8 cellular contexts compared by ENCODE assay signal in the genomic region with DNA sequence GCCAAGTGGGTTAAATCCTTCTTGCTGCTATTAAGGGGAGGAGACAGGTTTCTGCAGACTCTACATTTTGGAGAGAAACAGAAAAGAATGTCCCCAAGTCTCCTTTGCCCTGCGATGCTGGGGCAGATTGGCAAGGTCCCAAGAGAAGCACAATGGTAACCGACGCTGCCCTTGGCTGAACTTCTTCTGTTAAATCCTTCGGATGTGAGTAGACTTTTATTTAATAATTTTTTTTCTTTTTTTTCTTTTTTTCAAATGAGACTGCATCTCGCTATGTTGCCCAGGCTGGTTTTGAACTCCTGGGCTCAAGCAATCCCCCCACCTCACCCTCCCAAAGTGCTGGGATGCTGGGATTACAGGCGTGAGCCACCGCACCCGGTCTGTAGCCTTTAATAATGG. TPM values are rescaled to one million over a fixed set of nuclear protein-coding genes. Genes with fewer than 3 reads are reported as not detected.
DNase-seq lines count a peak whose midpoint lies in the region; ATAC-seq and TF ChIP-seq lines count a peak whose summit lies in the region.

No MANE protein-coding gene starts in this region.

- CTCF ChIA-PET in CD4-positive, alpha-beta T cell (lab: Charles Lee): interaction anchor here (1.5 to 1.9 kb wide), 2 partner anchors 10 to 21 kb away, joined by 6 to 9 read pairs; a partner anchor contains a TSS
- CTCF ChIA-PET in naive thymus-derived CD4-positive, alpha-beta T cell (lab: Charles Lee): interaction anchor here (0.6 to 1.1 kb wide), 2 partner anchors 20 to 169 kb away, joined by 3 to 6 read pairs; a partner anchor contains a TSS

- no peaks in the 10 kb centered on the region for H3K9me3 ChIP-seq in CD4-positive, alpha-beta T cell (ENCODE audit: control insufficient read depth, low read length)
- no peaks in the 10 kb centered on the region; the same call in 1 of the 2 replicates for H3K9me3 ChIP-seq in Loucy (ENCODE audit: insufficient read depth, low read depth, low read length)
- H3K9me3 ChIP-seq in naive thymus-derived CD4-positive, alpha-beta T cell (ENCODE audit: control insufficient read depth in 2 of 3, low read length in 3 of 3): no peaks in the 10 kb centered on the region

- H3K9me2 ChIP-seq in Loucy (replicated peaks; ENCODE audit: low read depth, low read length): no peaks in the 10 kb centered on the region

- no peaks in the 10 kb centered on the region for H3K36me3 ChIP-seq in Loucy (ENCODE audit: insufficient read depth, low read length)
- H3K36me3 ChIP-seq in naive thymus-derived CD4-positive, alpha-beta T cell (ENCODE audit: control insufficient read depth in 2 of 3, insufficient read depth in 3 of 3, low read length in 3 of 3): no peaks in the 10 kb centered on the region

- ATAC-seq in CD4-positive, alpha-beta T cell (ENCODE audit: poor library complexity): no peak
- ATAC-seq in naive thymus-derived CD4-positive, alpha-beta T cell: no peak
- ATAC-seq in GM18873 (IDR thresholded peaks at IDR 0.05; ENCODE audit: low FRiP score, unreplicated experiment): no peak

- H3K4me3 Mint-ChIP-seq in CD4-positive, alpha-beta T cell: peak overlapping the region; percentile 92
- peak overlapping the region; percentile 85 to 97 (median 94) for H3K4me3 Mint-ChIP-seq in naive thymus-derived CD4-positive, alpha-beta T cell

- peaks cover 4% of the 10 kb centered on the region; the same call in 1 of the 2 replicates for H3F3A ChIP-seq in Loucy (ENCODE audit: low read depth)

- peaks cover 27% of the 10 kb centered on the region for H3K27me3 Mint-ChIP-seq in CD4-positive, alpha-beta T cell
- peaks cover 0 to 10% (median 0%) of the 10 kb centered on the region in 5 donors for H3K27me3 Mint-ChIP-seq in naive thymus-derived CD4-positive, alpha-beta T cell

- no peaks in the 10 kb centered on the region for H3K27me3 ChIP-seq in CD4-positive, alpha-beta T cell (ENCODE audit: control insufficient read depth, insufficient read depth, low read length)
- H3K27me3 ChIP-seq in Loucy (ENCODE audit: insufficient read depth, low read length, poor library complexity, severe bottlenecking): no peaks in the 10 kb centered on the region
- no peaks in the 10 kb centered on the region for H3K27me3 ChIP-seq in naive thymus-derived CD4-positive, alpha-beta T cell (ENCODE audit: control insufficient read depth in 2 of 2, insufficient read depth in 2 of 2, low read length in 2 of 2)

- H3K4me2 ChIP-seq in Loucy (ENCODE audit: low read depth, low read length, poor library complexity, severe bottlenecking): peak overlapping the region; percentile 92

- peak overlapping the region; percentile 98 for H3K27ac Mint-ChIP-seq in CD4-positive, alpha-beta T cell
- H3K27ac Mint-ChIP-seq in naive thymus-derived CD4-positive, alpha-beta T cell: peak overlapping the region in 8 of 9 donors; percentile 95 to 100 (median 100)

- peak overlapping the region; percentile 92; the same call in 1 of the 2 replicates for H2AFZ ChIP-seq in Loucy (ENCODE audit: low read length)

- H3K27ac ChIP-seq in CD4-positive, alpha-beta T cell (ENCODE audit: low read depth, low read length): no peak overlapping the region
- peak overlapping the region; percentile 77 for H3K27ac ChIP-seq in naive thymus-derived CD4-positive, alpha-beta T cell (ENCODE audit: low read depth, low read length)

- intact Hi-C loops in CD4-positive, alpha-beta T cell (cut with DNase I, micrococcal nuclease): loop anchor here in 1 of 2 experiments (2.0 kb wide), 1 partner anchor 50 kb away; no protein-coding TSS in a partner anchor
- intact Hi-C loops in naive thymus-derived CD4-positive, alpha-beta T cell (cut with micrococcal nuclease): loop anchor here (1.0 to 10.0 kb wide), 4 partner anchors 14 to 372 kb away; a partner anchor contains a TSS

- peaks cover 3% of the 10 kb centered on the region for H3K9me3 Mint-ChIP-seq in CD4-positive, alpha-beta T cell
- H3K9me3 Mint-ChIP-seq in naive thymus-derived CD4-positive, alpha-beta T cell: peaks cover 0 to 28% (median 0%) of the 10 kb centered on the region in 11 donors

- POLR2A ChIA-PET in CD4-positive, alpha-beta T cell (lab: Charles Lee): interaction anchor here (0.9 to 1.9 kb wide), 4 partner anchors 14 to 256 kb away, joined by 3 to 24 read pairs (median 11); a partner anchor contains a TSS
- POLR2A ChIA-PET in naive thymus-derived CD4-positive, alpha-beta T cell (lab: Charles Lee): interaction anchor here (0.8 to 2.3 kb wide), 7 partner anchors 13 to 230 kb away, joined by 3 to 17 read pairs (median 4); a partner anchor contains a TSS

- H3K79me2 ChIP-seq in Loucy (ENCODE audit: insufficient read depth, low read length): no peaks in the 10 kb centered on the region

- H3K4me3 ChIP-seq in Loucy (ENCODE audit: low read length, poor library complexity, severe bottlenecking): peak overlapping the region; percentile 88
- H3K4me3 ChIP-seq in cardiac fibroblast (replicated peaks in 1 of 2; ENCODE audit: low read depth in 2 of 2, low read length in 2 of 2): peak overlapping the region in 1 of 2 donors; percentile 33
- peak overlapping the region; percentile 72 for H3K4me3 ChIP-seq in naive thymus-derived CD4-positive, alpha-beta T cell (ENCODE audit: low read length)

- peaks cover 16% of the 10 kb centered on the region for H3K4me1 ChIP-seq in Loucy (ENCODE audit: insufficient read depth, low read length, poor library complexity, severe bottlenecking)
- H3K4me1 ChIP-seq in naive thymus-derived CD4-positive, alpha-beta T cell (ENCODE audit: control insufficient read depth in 2 of 2, insufficient read depth in 2 of 2, low read length in 2 of 2): peaks cover 36 to 40% of the 10 kb centered on the region in 2 donors

- peaks cover 65% of the 10 kb centered on the region for H3K4me1 Mint-ChIP-seq in CD4-positive, alpha-beta T cell (ENCODE audit: low read depth)
- peaks cover 26 to 73% (median 58%) of the 10 kb centered on the region in 7 donors for H3K4me1 Mint-ChIP-seq in naive thymus-derived CD4-positive, alpha-beta T cell

- H4K20me1 ChIP-seq in Loucy (ENCODE audit: insufficient read depth, low read length, poor library complexity, severe bottlenecking): no peaks in the 10 kb centered on the region

- peaks cover 39% of the 10 kb centered on the region for H3K36me3 Mint-ChIP-seq in CD4-positive, alpha-beta T cell (ENCODE audit: low read depth)
- peaks cover 0 to 3% (median 0%) of the 10 kb centered on the region in 5 donors for H3K36me3 Mint-ChIP-seq in naive thymus-derived CD4-positive, alpha-beta T cell

- peak in 1 of 10 experiments; percentile 16 for DNase-seq in CD4-positive, alpha-beta T cell
- DNase-seq in cardiac fibroblast (ENCODE audit: low read depth in 2 of 2): peak; percentile 31 to 40
- DNase-seq in naive thymus-derived CD4-positive, alpha-beta T cell: no peak
- DNase-seq in NK-92 (lab: John Stamatoyannopoulos, UW; ENCODE audit: unreplicated experiment): no peak
- no peak for DNase-seq in AG08396 (ENCODE audit: low spot score)
- no peak for DNase-seq in NCI-H1694 treated with DMSO at 0.1 percent for 48 hours (lab: John Stamatoyannopoulos, UW)

- H3K9ac ChIP-seq in Loucy (ENCODE audit: low read depth, low read length, poor library complexity, severe bottlenecking): peak overlapping the region; percentile 94

- TF ChIP-seq CTCF in CD4-positive, alpha-beta T cell (IDR thresholded peaks at IDR 0.05): no peak
- TF ChIP-seq CTCF in Loucy (conservative IDR thresholded peaks at IDR 0.05; ENCODE audit: low read length) (no peak), cardiac fibroblast (IDR thresholded peaks at IDR 0.05; ENCODE audit: low read depth, low read length) (no peak)

RNA-seq across cellular contexts. Expression of a gene that starts 13.9 kb away (rescaled TPM):
- 100 to 1,000 TPM in 1 of 2 experiments, 10 to 100 TPM in 1; 98.5 to 112 TPM for total RNA-seq in CD4-positive, alpha-beta T cell
- total RNA-seq in naive thymus-derived CD4-positive, alpha-beta T cell: 100 to 1,000 TPM; 113 to 195 (median 161) TPM
- 100 to 1,000 TPM; 362 to 478 TPM for polyA plus RNA-seq in naive thymus-derived CD4-positive, alpha-beta T cell

RNA-seq across cellular contexts. Expression of a gene that starts 14.1 kb away (rescaled TPM):
- 10 to 100 TPM; 26.1 to 28.0 TPM for total RNA-seq in CD4-positive, alpha-beta T cell
- total RNA-seq in naive thymus-derived CD4-positive, alpha-beta T cell: 10 to 100 TPM; 19.5 to 35.7 (median 23.0) TPM
- polyA plus RNA-seq in naive thymus-derived CD4-positive, alpha-beta T cell: 1 to 10 TPM; 4.8 to 8.7 TPM

RNA-seq across cellular contexts. Expression of a gene that starts 20.4 kb away (rescaled TPM):
- 1 to 10 TPM; 5.4 to 7.1 TPM for total RNA-seq in CD4-positive, alpha-beta T cell
- total RNA-seq in naive thymus-derived CD4-positive, alpha-beta T cell: 10 to 100 TPM; 11.7 to 46.1 (median 23.0) TPM
- polyA plus RNA-seq in naive thymus-derived CD4-positive, alpha-beta T cell: 10 to 100 TPM; 55.3 to 71.4 TPM

RNA-seq across cellular contexts. Expression of a gene that starts 45.5 kb away (rescaled TPM):
- total RNA-seq in CD4-positive, alpha-beta T cell: under 1 TPM in 1 of 2 experiments, not detected in 1; 0.08 TPM
- total RNA-seq in naive thymus-derived CD4-positive, alpha-beta T cell: under 1 TPM in 3 of 5 experiments, not detected in 2; 0.08 to 0.17 (median 0.16) TPM
- not detected for polyA plus RNA-seq in naive thymus-derived CD4-positive, alpha-beta T cell

RNA-seq across cellular contexts. Expression of a gene that starts 54.9 kb away (rescaled TPM):
- total RNA-seq in CD4-positive, alpha-beta T cell: 10 to 100 TPM in 1 of 2 experiments, 1 to 10 TPM in 1; 9.2 to 11.0 TPM
- 10 to 100 TPM in 4 of 5 experiments, 1 to 10 TPM in 1; 9.2 to 26.3 (median 24.5) TPM for total RNA-seq in naive thymus-derived CD4-positive, alpha-beta T cell
- 1 to 10 TPM; 5.9 to 7.6 TPM for polyA plus RNA-seq in naive thymus-derived CD4-positive, alpha-beta T cell

Comparison
In these comparisons a context has a peak if more than half of its experiments do, and no peak if none do; other contexts are left out.
1. DNase-seq: peak in cardiac fibroblast (2 of 2); none in naive thymus-derived CD4-positive, alpha-beta T cell (0 of 9), NK-92 (single experiment), AG08396 (single experiment) and NCI-H1694 treated with DMSO at 0.1 percent for 48 hours (single experiment).